Comparison of ENCODE assay signal across 6 cellular contexts in genomic region chr17:73170921-73171320, GRCh38. TPM values are rescaled to one million over a fixed set of nuclear protein-coding genes. Genes with fewer than 3 reads are reported as not detected.
"Had no signal": no experiment of that assay in that cellular context is flagged by ENCODE, and none has a peak within 500 bp of the region (broad histone marks: within the 10 kb centered on the region; RNA-seq: fewer than 3 reads in every experiment).

No MANE protein-coding gene starts in this region.

- H3K4me3 Mint-ChIP-seq: H9 had no signal

- H2AFZ ChIP-seq: GM23248 had no signal

- H3K4me3 ChIP-seq: GM23248, K562 had no signal

- H3K9ac ChIP-seq: GM23248 had no signal

- H3K27ac Mint-ChIP-seq: H9 had no signal

- DNase-seq: GM23248, HCEC 1CT, IMR-90 had no signal

- H3K27ac ChIP-seq: GM23248 had no signal

- ATAC-seq: K562 had no signal

RNA-seq across cellular contexts. Expression of gene SSTR2, which starts 6.1 kb away (rescaled TPM):
- total RNA-seq: GM23248, HT-29, IMR-90, K562 had no signal
